Comparison of ENCODE assay signal across 8 cellular contexts in genomic region chr3:81485444-81485865, GRCh38.
DNase-seq lines count a peak whose midpoint lies in the region; ATAC-seq and TF ChIP-seq lines count a peak whose summit lies in the region.

No MANE protein-coding gene starts in this region.

- H3K9me3 Mint-ChIP-seq in CD14-positive monocyte (no peaks in the 10 kb centered on the region), IgD-negative memory B cell (peaks cover 0 to 3% (median 0%) of the 10 kb centered on the region in 3 donors), GM23338 (no peaks in the 10 kb centered on the region)

- no peaks in the 10 kb centered on the region for H3K36me3 Mint-ChIP-seq in CD14-positive monocyte
- peaks cover 1% of the 10 kb centered on the region for H3K36me3 Mint-ChIP-seq in IgD-negative memory B cell
- no peaks in the 10 kb centered on the region for H3K36me3 Mint-ChIP-seq in GM23338 (ENCODE audit: low read depth)

- WGBS in transverse colon (ENCODE audit: low coverage in 1 of 2), 2 donors = 17 to 35% methylated on average over 4 to 5 of the region's 5 CpGs
- 73 to 77% methylated on average over 5 of the region's 5 CpGs for WGBS in testis, 2 donors

- ATAC-seq in GM21529 (IDR thresholded peaks at IDR 0.05; ENCODE audit: unreplicated experiment) (peak; percentile 99), GM23338 (no peak)

- no peaks in the 10 kb centered on the region for H4K20me1 ChIP-seq in GM23338 (replicated peaks; ENCODE audit: insufficient read depth)

- in situ Hi-C loops in transverse colon (cut with MboI; ENCODE audit: low pct_ligation_motif_present in 1 of 4, low pct_unique_long_range_greater_than_20kb in 1 of 4, low sequenced_read_pairs in 3 of 4) = no loop called here

- H3K79me2 ChIP-seq in GM23338 (replicated peaks; ENCODE audit: insufficient read depth) = no peaks in the 10 kb centered on the region

- TF ChIP-seq CTCF in CD14-positive monocyte (IDR thresholded peaks at IDR 0.05) = no peak
- no peak for TF ChIP-seq CTCF in transverse colon (IDR thresholded peaks at IDR 0.05)
- TF ChIP-seq CTCF in GM23338 (conservative IDR thresholded peaks at IDR 0.05; ENCODE audit: low read depth in 2 of 2) = no peak
- TF ChIP-seq CTCF in testis (IDR thresholded peaks at IDR 0.05) = no peak

- H3K27ac ChIP-seq in transverse colon = peak overlapping the region; percentile 27 to 61 (median 54)
- H3K27ac ChIP-seq in GM23338 (ENCODE audit: low read depth) = no peak overlapping the region
- no peak overlapping the region for H3K27ac ChIP-seq in testis

- H3K9me2 ChIP-seq in GM23338 (ENCODE audit: insufficient read depth) = no peaks in the 10 kb centered on the region

- peaks cover 6 to 15% (median 10%) of the 10 kb centered on the region in 4 donors for H3K4me1 ChIP-seq in transverse colon
- no peaks in the 10 kb centered on the region for H3K4me1 ChIP-seq in GM23338 (ENCODE audit: insufficient read depth)
- H3K4me1 ChIP-seq in testis = no peaks in the 10 kb centered on the region

- H2AFZ ChIP-seq in GM23338 = no peak overlapping the region

- no peaks in the 10 kb centered on the region for H3K27me3 ChIP-seq in transverse colon
- no peaks in the 10 kb centered on the region for H3K27me3 ChIP-seq in GM23338 (ENCODE audit: insufficient read depth)
- no peaks in the 10 kb centered on the region for H3K27me3 ChIP-seq in testis

- no peak overlapping the region for H3K4me2 ChIP-seq in GM23338

- H3K36me3 ChIP-seq in transverse colon (no peaks in the 10 kb centered on the region), GM23338 (ENCODE audit: insufficient read depth) (no peaks in the 10 kb centered on the region), testis (ENCODE audit: low read depth, missing control alignments) (no peaks in the 10 kb centered on the region)

- H3K9me3 ChIP-seq in transverse colon (no peaks in the 10 kb centered on the region), testis (no peaks in the 10 kb centered on the region)

- H3K27ac Mint-ChIP-seq in CD14-positive monocyte (peak overlapping the region in 6 of 7 donors; percentile 58 to 84 (median 68)), IgD-negative memory B cell (no peak overlapping the region), GM23338 (no peak overlapping the region)

- H3K4me3 Mint-ChIP-seq in CD14-positive monocyte = peak overlapping the region; percentile 47 to 78
- peak overlapping the region in 3 of 4 donors; percentile 30 to 82 (median 60) for H3K4me3 Mint-ChIP-seq in IgD-negative memory B cell
- H3K4me3 Mint-ChIP-seq in GM23338 = no peak overlapping the region

- no peak for DNase-seq in CD14-positive monocyte (ENCODE audit: low spot score)
- peak; percentile 94 for DNase-seq in fibroblast of peridontal ligament (ENCODE audit: extremely low read depth)
- peak; percentile 12 for DNase-seq in transverse colon
- DNase-seq in GM23338 (ENCODE audit: low spot score) = no peak
- DNase-seq in superior temporal gyrus (ENCODE audit: extremely low spot score) = no peak
- no peak for DNase-seq in testis

- H3K4me1 Mint-ChIP-seq in CD14-positive monocyte = peaks cover 14% of the 10 kb centered on the region
- peaks cover 11 to 14% (median 13%) of the 10 kb centered on the region in 3 donors for H3K4me1 Mint-ChIP-seq in IgD-negative memory B cell
- no peaks in the 10 kb centered on the region; the same call in 2 of the 3 replicates for H3K4me1 Mint-ChIP-seq in GM23338

- H3K4me3 ChIP-seq in transverse colon (peak overlapping the region in 1 of 4 donors; percentile 23), GM23338 (no peak overlapping the region), testis (no peak overlapping the region)

- TF ChIP-seq EP300 in transverse colon (IDR thresholded peaks at IDR 0.05; ENCODE audit: low read depth) = no peak

- no peaks in the 10 kb centered on the region for H3F3A ChIP-seq in GM23338 (replicated peaks; ENCODE audit: low read depth)

- H3K27me3 Mint-ChIP-seq in CD14-positive monocyte (ENCODE audit: low read depth in 3 of 3) = peaks cover 0 to 3% (median 0%) of the 10 kb centered on the region in 3 donors
- H3K27me3 Mint-ChIP-seq in IgD-negative memory B cell = no peaks in the 10 kb centered on the region
- no peaks in the 10 kb centered on the region for H3K27me3 Mint-ChIP-seq in GM23338 (ENCODE audit: insufficient read depth, low read depth, poor library complexity)

- no peak for TF ChIP-seq POLR2A in transverse colon (IDR thresholded peaks at IDR 0.05)
- TF ChIP-seq POLR2A in testis (IDR thresholded peaks at IDR 0.05) = no peak

- intact Hi-C loops in CD14-positive monocyte (cut with micrococcal nuclease) = no loop called here
- intact Hi-C loops in transverse colon (cut with DNase I; ENCODE audit: low total_unique reads) = no loop called here
- intact Hi-C loops in testis (cut with DNase I; ENCODE audit: low total_unique reads) = no loop called here

TF ChIP-seq in GM23338, 12 proteins besides CTCF, POLR2A, EP300 and RAD21:
- TF ChIP-seq EZH2phosphoT487 (IDR thresholded peaks at IDR 0.05; ENCODE audit: unreplicated experiment) (no peak), CREB1 (CRISPR knock-in tag; IDR thresholded peaks at IDR 0.05; ENCODE audit: low read depth) (no peak)
TF ChIP-seq in GM23338: peak in this region for 0.

Comparison
In these comparisons a context has a peak if more than half of its experiments do, and no peak if none do; other contexts are left out.
1. DNase-seq: peak in fibroblast of peridontal ligament (single experiment) and transverse colon (single experiment); none in CD14-positive monocyte (single experiment), GM23338 (single experiment), superior temporal gyrus (single experiment) and testis (single experiment).
2. H3K27ac Mint-ChIP-seq: peak in CD14-positive monocyte (6 of 7); none in IgD-negative memory B cell (0 of 3) and GM23338 (single experiment).
3. H3K27ac ChIP-seq: peak in transverse colon (4 of 4); none in GM23338 (single experiment) and testis (0 of 2).